Comparison of ENCODE assay signal across 23 cellular contexts in genomic region chr5:179879690-179880010, GRCh38.
"Had no signal": no experiment of that assay in that cellular context is flagged by ENCODE, and none has a peak within 500 bp of the region (broad histone marks: within the 10 kb centered on the region; RNA-seq: fewer than 3 reads in every experiment).

No MANE protein-coding gene starts in this region.

- ATAC-seq: effector memory CD8-positive, alpha-beta T cell; gastroesophageal sphincter; left ventricle myocardium superior had no signal

- H3K27ac ChIP-seq: epithelial cell of prostate, esophagus muscularis mucosa, gastroesophageal sphincter, parathyroid adenoma, psoas muscle, right lobe of liver, stomach, uterus had no signal

- H3K9ac ChIP-seq: parathyroid adenoma had no signal

- DNase-seq: effector memory CD8-positive, alpha-beta T cell; glutamatergic neuron; left cardiac atrium; left ventricle myocardium superior; mesenchymal stem cell; midbrain; naive B cell; psoas muscle; retina; stimulated activated CD4-positive, alpha-beta T cell treated with anti-CD3 and anti-CD28 coated beads, Interleukin-2, amount 100 ng/mL, for 24 hours; stimulated activated CD4-positive, alpha-beta T cell treated with anti-CD3 and anti-CD28 coated beads, Interleukin-4, amount 100 ng/mL, for 4 hours; stimulated activated naive CD4-positive, alpha-beta T cell; stomach; trophoblast cell; uterus had no signal

- H3K4me1 ChIP-seq: esophagus muscularis mucosa, gastroesophageal sphincter, parathyroid adenoma, right lobe of liver, stomach had no signal

- H3K27ac Mint-ChIP-seq: dendritic cell treated with granulocyte-macrophage colony-stimulating factor and Interleukin-4, amounts not matched to agents 40 ng/mL and 50 ng/mL, for 4 days; effector memory CD8-positive, alpha-beta T cell; nephron had no signal

- H3K27me3 Mint-ChIP-seq: dendritic cell treated with granulocyte-macrophage colony-stimulating factor and Interleukin-4, amounts not matched to agents 40 ng/mL and 50 ng/mL, for 4 days; effector memory CD8-positive, alpha-beta T cell; naive B cell had no signal

- H2AFZ ChIP-seq: parathyroid adenoma had no signal

- H3K36me3 ChIP-seq: uterus had no signal

- H3K4me3 ChIP-seq: esophagus muscularis mucosa, gastroesophageal sphincter, lung, psoas muscle, right lobe of liver, stomach, uterus had no signal

- H3K4me1 Mint-ChIP-seq: nephron had no signal

- H3K27me3 ChIP-seq: esophagus muscularis mucosa, gastroesophageal sphincter, right lobe of liver, stomach, uterus had no signal

- H3K4me3 Mint-ChIP-seq: dendritic cell treated with granulocyte-macrophage colony-stimulating factor and Interleukin-4, amounts not matched to agents 40 ng/mL and 50 ng/mL, for 4 days; effector memory CD8-positive, alpha-beta T cell; naive B cell; nephron had no signal
